ENCODE assay signal across 23 cellular contexts in the genomic region with DNA sequence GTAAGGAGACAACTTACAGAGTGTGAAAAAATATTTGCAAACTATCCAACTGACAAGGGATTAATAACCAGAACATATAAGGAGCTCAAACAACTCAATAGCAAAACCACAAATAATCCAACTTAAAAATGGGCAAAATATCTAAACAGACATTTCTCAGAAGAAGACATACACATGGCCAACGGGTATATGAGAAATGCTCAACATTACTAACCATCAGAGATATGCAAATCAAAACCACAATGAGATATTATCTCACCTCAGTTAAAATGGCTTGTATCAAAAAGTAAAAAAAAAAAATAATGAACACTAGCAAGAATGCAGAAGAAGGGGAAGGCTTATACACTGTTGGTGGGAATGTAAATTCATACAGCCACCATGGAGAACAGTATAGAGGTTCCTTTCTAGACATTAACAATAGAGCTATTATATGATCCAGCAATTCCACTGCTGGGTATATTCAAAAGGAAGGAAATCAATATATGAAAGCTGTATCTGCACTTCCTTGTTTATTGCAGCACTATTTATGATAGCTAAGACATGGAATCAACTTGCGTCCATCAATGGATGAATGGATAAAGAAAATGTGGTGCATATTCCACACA.
"Had no signal": no experiment of that assay in that cellular context is flagged by ENCODE, and none has a peak within 500 bp of the region (broad histone marks: within the 10 kb centered on the region; RNA-seq: fewer than 3 reads in every experiment).

No MANE protein-coding gene starts in this region.

- DNase-seq: cortex of kidney; effector memory CD8-positive, alpha-beta T cell; erythroblast; esophagus squamous epithelium; gastrocnemius medialis; head of caudate nucleus; left lung; lower lobe of right lung; naive thymus-derived CD8-positive, alpha-beta T cell; nephron progenitor cell; nucleus accumbens; stimulated activated CD4-positive, alpha-beta T cell treated with anti-CD3 and anti-CD28 coated beads, Interleukin-12 subunit alpha, Interleukin-12 subunit beta, amount 100 ng/mL, for 4 hours; stimulated activated CD4-positive, alpha-beta T cell treated with anti-CD3 and anti-CD28 coated beads, Interleukin-1b, Interleukin-23, amount 100 ng/mL, for 48 hours; stimulated activated CD4-positive, alpha-beta T cell treated with anti-CD3 and anti-CD28 coated beads, Interleukin-4, amount 100 ng/mL, for 1 hour; stimulated activated CD8-positive, alpha-beta memory T cell treated with anti-CD3 and anti-CD28 coated beads, Interleukin-4, amount 100 ng/mL, for 48 hours; stimulated activated naive CD4-positive, alpha-beta T cell; stimulated activated naive CD8-positive, alpha-beta T cell treated with anti-CD3 and anti-CD28 coated beads, Interleukin-15, amount 100 ng/mL, for 72 hours; thyroid gland; trophoblast cell had no signal

- ATAC-seq: effector memory CD8-positive, alpha-beta T cell; gastrocnemius medialis; left lung; lower lobe of right lung; naive thymus-derived CD8-positive, alpha-beta T cell; sciatic nerve; stimulated activated naive CD8-positive, alpha-beta T cell treated with anti-CD3 and anti-CD28 coated beads, Interleukin-15, amount 100 ng/mL, for 72 hours had no signal

- H3K27ac ChIP-seq: esophagus squamous epithelium, gastrocnemius medialis, left lung, lower lobe of right lung, prostate gland, right atrium auricular region, thyroid gland, vagina had no signal
